In the genomic region with DNA sequence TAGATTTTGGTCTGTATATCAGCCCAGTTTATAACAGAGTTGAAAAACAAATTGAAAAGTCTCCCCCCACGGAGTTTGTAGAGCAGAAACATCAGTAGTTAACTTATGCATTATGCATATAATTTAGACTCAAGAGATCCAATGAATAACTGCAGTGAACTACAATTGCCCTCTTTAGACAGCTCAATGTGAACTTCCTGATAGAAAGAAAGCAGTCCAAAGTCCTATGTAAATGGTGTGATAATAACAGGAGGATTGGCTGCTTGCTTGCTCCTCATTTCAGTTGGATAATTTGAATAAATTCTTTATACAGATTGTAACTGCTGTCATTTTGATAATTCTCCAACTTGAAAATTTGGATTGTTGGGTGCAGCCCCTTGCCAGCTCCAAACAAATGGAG, we compare ENCODE assay signal across 18 cellular contexts.
DNase-seq lines count a peak whose midpoint lies in the region; ATAC-seq and TF ChIP-seq lines count a peak whose summit lies in the region.
"Had no signal": no experiment of that assay in that cellular context is flagged by ENCODE, and none has a peak within 500 bp of the region (broad histone marks: within the 10 kb centered on the region; RNA-seq: fewer than 3 reads in every experiment).

No MANE protein-coding gene starts in this region.

- H3K27me3 ChIP-seq in OCI-LY1 (ENCODE audit: insufficient read depth, low read length) (no peaks in the 10 kb centered on the region), right lobe of liver (no peaks in the 10 kb centered on the region)
- H3K27me3 ChIP-seq: BE2C had no signal

- H3K4me2 ChIP-seq in OCI-LY1 (ENCODE audit: low read length): no peak overlapping the region
- H3K4me2 ChIP-seq: A549 had no signal

- H3F3A ChIP-seq in OCI-LY1 (ENCODE audit: insufficient read depth, low read length): no peaks in the 10 kb centered on the region

- ATAC-seq in right lobe of liver: peak; percentile 50 to 71 (median 58)
- no peak for ATAC-seq in HG03196 (IDR thresholded peaks at IDR 0.05; ENCODE audit: unreplicated experiment)
- no peak for ATAC-seq in left ventricle myocardium superior
- ATAC-seq: A549 had no signal

- no peaks in the 10 kb centered on the region for H3K9me2 ChIP-seq in OCI-LY1 (ENCODE audit: low read depth, low read length)

- no peak overlapping the region for H3K9ac ChIP-seq in OCI-LY1 (ENCODE audit: low read length)

- peak; percentile 73 for DNase-seq in NCI-H1048 (lab: John Stamatoyannopoulos, UW)
- no peak for DNase-seq in right lobe of liver
- DNase-seq in NCI-H1092 (lab: John Stamatoyannopoulos, UW): no peak
- no peak for DNase-seq in stimulated activated CD4-positive, alpha-beta T cell treated with anti-CD3 and anti-CD28 coated beads, Interleukin-2, amount 100 ng/mL, for 24 hours
- no peak for DNase-seq in left ventricle myocardium superior
- DNase-seq: BE2C; CD4-positive, alpha-beta memory T cell; DMS153; DMS79 treated with DMSO at 0.1 percent for 48 hours; EL; GDM1; GOT3; H9 had no signal

- 56% methylated on average over 1 of the region's 1 CpG for WGBS in right lobe of liver (ENCODE audit: insufficient coverage, low coverage, low lambda C conversion rate, missing lambda C conversion rate)

- TF ChIP-seq POLR2A in right lobe of liver (IDR thresholded peaks at IDR 0.05): no peak

- intact Hi-C loops in right lobe of liver (cut with DNase I) (no loop called here), left ventricle myocardium superior (cut with micrococcal nuclease) (no loop called here)

- H3K36me3 ChIP-seq in OCI-LY1 (ENCODE audit: insufficient read depth, low read length): no peaks in the 10 kb centered on the region
- H3K36me3 ChIP-seq in right lobe of liver: no peaks in the 10 kb centered on the region
- H3K36me3 ChIP-seq: BE2C had no signal

- H3K27ac ChIP-seq in OCI-LY1 (ENCODE audit: low read depth, low read length, poor library complexity, severe bottlenecking): peak overlapping the region; percentile 92
- H3K27ac ChIP-seq in right lobe of liver: no peak overlapping the region
- H3K27ac ChIP-seq: A549, C4-2B, HL-60 had no signal

- no peak overlapping the region for H2AFZ ChIP-seq in OCI-LY1 (ENCODE audit: low read length)

- TF ChIP-seq CTCF in OCI-LY1 (IDR thresholded peaks at IDR 0.05; ENCODE audit: low read length): no peak
- no peak for TF ChIP-seq CTCF in right lobe of liver (IDR thresholded peaks at IDR 0.05)

- no peaks in the 10 kb centered on the region for H3K79me2 ChIP-seq in OCI-LY1 (ENCODE audit: insufficient read depth, low read length)

- no peaks in the 10 kb centered on the region for H4K20me1 ChIP-seq in OCI-LY1 (ENCODE audit: insufficient read depth, low read length)

- H3K4me3 ChIP-seq in OCI-LY1 (ENCODE audit: low read depth, low read length, poor library complexity, severe bottlenecking): no peak overlapping the region
- no peak overlapping the region for H3K4me3 ChIP-seq in right lobe of liver
- H3K4me3 ChIP-seq: A549 had no signal

- peaks cover 81% of the 10 kb centered on the region for H3K4me1 ChIP-seq in OCI-LY1 (ENCODE audit: insufficient read depth, low read length, severe bottlenecking)
- H3K4me1 ChIP-seq in right lobe of liver: peaks cover 0 to 32% (median 11%) of the 10 kb centered on the region in 4 donors
- H3K4me1 ChIP-seq: A549, BE2C had no signal

- H3K9me3 ChIP-seq in OCI-LY1 (ENCODE audit: low read length) (no peaks in the 10 kb centered on the region), right lobe of liver (no peaks in the 10 kb centered on the region)
- H3K9me3 ChIP-seq: A549, BE2C had no signal

Comparison
In these comparisons a context has a peak if more than half of its experiments do, and no peak if none do; other contexts are left out.
1. ATAC-seq: peak in right lobe of liver (4 of 4); none in HG03196 (single experiment) and left ventricle myocardium superior (single experiment).